In the genomic region with DNA sequence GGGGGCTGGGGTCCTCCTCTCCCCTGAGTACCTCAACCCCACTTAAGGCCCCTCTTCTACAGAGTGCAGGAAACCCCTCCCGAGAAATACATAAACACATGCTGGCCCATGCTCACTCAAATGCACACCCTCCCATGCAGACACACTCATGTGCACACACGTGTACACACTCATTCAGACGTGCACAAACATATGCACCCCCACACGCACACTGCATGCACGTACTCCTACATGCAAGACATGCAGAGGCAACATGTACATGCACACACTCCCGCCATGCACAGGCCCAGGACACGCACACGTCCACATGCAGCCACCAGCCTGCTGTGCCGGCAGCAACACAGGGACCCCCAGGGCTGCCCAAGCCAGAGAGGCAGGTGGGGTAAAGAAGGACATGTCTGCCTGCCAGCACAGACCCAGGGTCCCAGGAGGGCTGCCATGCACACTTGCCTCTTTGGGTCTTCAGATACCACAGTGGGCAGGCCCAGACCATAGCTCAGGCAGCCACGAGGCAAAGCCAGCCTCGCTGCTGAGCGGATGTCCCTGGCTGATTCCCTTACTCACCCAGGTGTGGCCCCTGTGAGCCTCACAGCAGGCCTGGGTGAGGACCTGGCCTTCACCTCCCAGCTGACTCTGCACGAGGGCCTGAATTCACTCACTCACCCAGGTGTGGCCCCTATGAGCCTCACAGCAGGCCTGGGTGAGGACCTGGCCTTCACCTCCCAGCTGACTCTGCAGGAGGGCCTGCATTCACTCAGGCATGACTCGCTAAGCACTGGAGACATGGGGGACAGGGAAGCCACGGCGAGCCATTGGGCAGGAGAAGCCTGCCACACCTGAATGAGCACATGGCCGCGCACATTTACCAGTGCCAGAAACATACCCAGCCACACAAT, we compare ENCODE assay signal across 11 cellular contexts. TPM values are rescaled to one million over a fixed set of nuclear protein-coding genes. Genes with fewer than 3 reads are reported as not detected.
"Had no signal": no experiment of that assay in that cellular context is flagged by ENCODE, and none has a peak within 500 bp of the region (broad histone marks: within the 10 kb centered on the region; RNA-seq: fewer than 3 reads in every experiment).

No MANE protein-coding gene starts in this region.

- ATAC-seq: activated CD4-positive, CD25-positive, alpha-beta regulatory T cell treated with anti-CD3 and anti-CD28 coated beads, Interleukin-2, amount 50 U/mL, for 24 hours; activated T-cell treated with anti-CD3 and anti-CD28 coated beads, Interleukin-2, amount 50 U/mL, for 4 hours; foreskin keratinocyte had no signal

- H3K36me3 ChIP-seq: tibial nerve had no signal

- H3K27ac ChIP-seq: foreskin keratinocyte, tibial nerve had no signal

- DNase-seq: activated CD4-positive, alpha-beta T cell treated with anti-CD3 and anti-CD28 coated beads, Interleukin-2, amount 50 U/mL, for 4 hours; activated effector memory CD4-positive, alpha-beta T cell treated with anti-CD3 and anti-CD28 coated beads, Interleukin-2, amount 50 U/mL, for 16 hours; activated T-cell treated with anti-CD3 and anti-CD28 coated beads, Interleukin-2, amount 50 U/mL, for 4 hours; foreskin keratinocyte; midbrain; stimulated activated CD4-positive, alpha-beta T cell treated with anti-CD3 and anti-CD28 coated beads, Interleukin-2, amount 100 ng/mL, for 24 hours; stimulated activated naive B cell treated with anti-CD40 and anti-IgM and Interleukin-4, amounts not matched to agents 10 μg/mL and 1 μg/mL and 100 μg/mL, for 72 hours had no signal

- H3K4me1 ChIP-seq: foreskin keratinocyte had no signal

- H3K9me3 ChIP-seq: tibial nerve had no signal

- H3K4me3 ChIP-seq: tibial nerve had no signal

- H3K27me3 ChIP-seq: foreskin keratinocyte had no signal

RNA-seq across cellular contexts. Expression of gene ADAMTS2, which starts 7.8 kb away (rescaled TPM):
- total RNA-seq: endothelial cell of umbilical vein; foreskin keratinocyte; T-helper 2 cell treated with Interferon-gamma antibody and Interleukin-4, amounts not matched to agents 100 ng/mL and 5 ng/mL, for 36 hours had no signal
- polyA plus RNA-seq: endothelial cell of umbilical vein, foreskin keratinocyte had no signal
